Comparison of ENCODE assay signal across 6 cellular contexts in the genomic region with DNA sequence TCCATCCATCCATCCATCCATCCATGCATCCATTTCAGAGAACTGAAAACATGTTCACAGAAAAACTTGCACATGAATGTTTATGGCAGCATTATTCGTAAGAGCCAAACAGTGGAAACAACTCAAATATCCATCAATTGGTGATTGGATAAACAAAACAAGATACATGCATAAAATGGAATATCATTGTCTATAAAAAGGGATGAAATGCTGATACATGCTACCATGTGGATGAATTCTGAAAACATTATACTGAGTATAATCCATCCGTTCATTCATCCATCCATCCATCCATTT.
DNase-seq lines count a peak whose midpoint lies in the region; ATAC-seq, FAIRE-seq and TF ChIP-seq lines count a peak whose summit lies in the region.
"Not testable (repeated sequence)": the region's sequence is repeated elsewhere in the genome, so short reads cannot be mapped to it uniquely, and the experiment has no call there.

No MANE protein-coding gene starts in this region.

- H3K4me3 ChIP-seq in A549; HEK293 (ENCODE audit: low read depth, low read length); IMR-90 (ENCODE audit: insufficient read depth, low read depth, low read length); bronchial epithelial cell (ENCODE audit: low read depth, low read length); H1 (ENCODE audit: extremely low read depth in 1 of 4, insufficient read depth in 2 of 4, low read depth in 3 of 4, low read length in 4 of 4): not testable (repeated sequence)

- POLR2A ChIA-PET in A549 (lab: Yijun Ruan, JAX); HEK293 (lab: Yijun Ruan, JAX); IMR-90 (lab: Charles Lee; ENCODE audit: unreplicated experiment); H1 (lab: Charles Lee; ENCODE audit: partially characterized antibody): not testable (repeated sequence)

- H4K20me1 ChIP-seq in IMR-90 (ENCODE audit: insufficient read depth, low read length); H1 (replicated peaks in 1 of 2; ENCODE audit: control insufficient read depth in 1 of 2, insufficient read depth in 2 of 2, low read length in 2 of 2): not testable (repeated sequence)

- H3K23me2 ChIP-seq in H1 (ENCODE audit: low read depth, low read length), result not testable (repeated sequence)

- not testable (repeated sequence) for H4K5ac ChIP-seq in IMR-90 (ENCODE audit: low read depth, low read length); H1 (ENCODE audit: insufficient read length, low read depth, low read length)

- H3K14ac ChIP-seq in IMR-90 (replicated peaks; ENCODE audit: low read depth, low read length); H1 (ENCODE audit: insufficient read length): not testable (repeated sequence)

- H3K27ac ChIP-seq in A549; HEK293 (ENCODE audit: extremely low read depth, low read depth, low read length); IMR-90 (ENCODE audit: insufficient read depth, low read length); H1 (ENCODE audit: low read depth, low read length): not testable (repeated sequence)

- H2BK15ac ChIP-seq in IMR-90 (ENCODE audit: low read depth, low read length); H1 (ENCODE audit: low read length): not testable (repeated sequence)

- H4K8ac ChIP-seq in IMR-90 (ENCODE audit: low read depth in 2 of 2, low read length in 2 of 2); H1 (ENCODE audit: extremely low read depth, insufficient read depth, low read length): not testable (repeated sequence)

- not testable (repeated sequence) for H2AK5ac ChIP-seq in IMR-90 (ENCODE audit: low read depth, low read length); H1 (ENCODE audit: low read depth, low read length)

- not testable (repeated sequence) for H3K4ac ChIP-seq in IMR-90 (ENCODE audit: low read depth, low read length); H1 (replicated peaks; ENCODE audit: insufficient read length, low read depth, low read length)

- DNase-seq in A549 (ENCODE audit: low read depth in 1 of 2, low spot score in 1 of 2); GM18507 (ENCODE audit: extremely low spot score, insufficient read length, low read depth); IMR-90; bronchial epithelial cell (ENCODE audit: low read depth); H1 (ENCODE audit: low read depth in 1 of 2, low spot score in 2 of 2): not testable (repeated sequence)

- not testable (repeated sequence) for TF ChIP-seq CTCF in A549 (IDR thresholded peaks at IDR 0.05); HEK293 (tag by site-specific recombination; IDR thresholded peaks at IDR 0.05); IMR-90 (conservative IDR thresholded peaks at IDR 0.05; ENCODE audit: low read depth, low read length); bronchial epithelial cell (IDR thresholded peaks at IDR 0.05; ENCODE audit: insufficient read depth, low read length, severe bottlenecking); H1 (IDR thresholded peaks at IDR 0.05; ENCODE audit: control extremely low read depth in 1 of 3, insufficient read depth in 1 of 3, low read depth in 1 of 3, low read length in 3 of 3)

- in situ Hi-C loops in IMR-90 (cut with MboI; ENCODE audit: low sequenced_read_pairs), result not testable (repeated sequence)

- H2BK20ac ChIP-seq in IMR-90 (ENCODE audit: low read depth, low read length); H1 (ENCODE audit: low read length): not testable (repeated sequence)

- not testable (repeated sequence) for H2BK12ac ChIP-seq in H1 (ENCODE audit: low read depth, low read length)

- 89% methylated on average over 2 of the region's 2 CpGs for WGBS in A549 (ENCODE audit: missing lambda C conversion rate)
- no CpG with 5 or more reads among the region's 2 CpGs for WGBS in IMR-90 (ENCODE audit: extremely low coverage in 2 of 2, insufficient read length in 1 of 2), 2 experiments
- 93% methylated on average over 2 of the region's 2 CpGs; no CpG with 5 or more reads in 1 of the 2 experiments for WGBS in H1 (ENCODE audit: extremely low coverage in 1 of 2, insufficient coverage in 1 of 2, insufficient read length in 1 of 2, insufficient replicate concordance in 2 of 2, low coverage in 1 of 2, low lambda C conversion rate in 2 of 2, missing lambda C conversion rate in 1 of 2), 2 experiments

- H3K56ac ChIP-seq in IMR-90 (ENCODE audit: extremely low read depth, insufficient read depth, low read length), result not testable (repeated sequence)
- peak overlapping the region; percentile 95 for H3K56ac ChIP-seq in H1 (replicated peaks; ENCODE audit: insufficient read length, low read depth, low read length)

- not testable (repeated sequence) for H3K27me3 ChIP-seq in IMR-90 (ENCODE audit: control insufficient read depth, insufficient read depth, low read length); bronchial epithelial cell (ENCODE audit: control insufficient read depth, insufficient read depth, low read length); H1 (replicated peaks in 1 of 4; ENCODE audit: control insufficient read depth in 3 of 4, extremely low read depth in 1 of 4, insufficient read depth in 3 of 4, low read length in 3 of 4)

- not testable (repeated sequence) for H3K18ac ChIP-seq in IMR-90 (ENCODE audit: low read depth, low read length); H1 (ENCODE audit: extremely low read depth, low read length)

- H3K79me2 ChIP-seq in H1 (ENCODE audit: control insufficient read depth in 1 of 2, insufficient read depth in 2 of 2, low read length in 2 of 2), result not testable (repeated sequence)

- FAIRE-seq in A549 (lab: Jason Lieb, UNC) (peak; percentile 51), GM18507 (lab: Jason Lieb, UNC) (peak; percentile 29), bronchial epithelial cell (lab: Jason Lieb, UNC) (peak; percentile 76)
- not testable (repeated sequence) for FAIRE-seq in H1 (lab: Jason Lieb, UNC)

- peak overlapping the region; percentile 62 for H2BK5ac ChIP-seq in IMR-90 (ENCODE audit: low read depth, low read length, poor library complexity, severe bottlenecking)
- not testable (repeated sequence) for H2BK5ac ChIP-seq in H1 (ENCODE audit: low read depth, low read length)

- ATAC-seq in A549; IMR-90 (ENCODE audit: low read depth): not testable (repeated sequence)

- H3K9me3 ChIP-seq in A549; HEK293 (ENCODE audit: control insufficient read depth, insufficient read depth, low read depth, low read length); IMR-90 (ENCODE audit: control insufficient read depth, insufficient read depth, low read length); H1 (ENCODE audit: insufficient read depth in 2 of 2, low read depth in 1 of 2, low read length in 1 of 2): not testable (repeated sequence)

- BruUV-seq in IMR-90 (replicated peaks; lab: Mats Ljungman, UMichigan), result not testable (repeated sequence)

- TF ChIP-seq POLR2A in A549 (IDR thresholded peaks at IDR 0.05; ENCODE audit: low read length); IMR-90 (IDR thresholded peaks at IDR 0.05; ENCODE audit: low read depth, low read length); H1 (IDR thresholded peaks at IDR 0.05; ENCODE audit: control extremely low read depth in 1 of 2, low read depth in 2 of 2, low read length in 2 of 2): not testable (repeated sequence)

- not testable (repeated sequence) for H3K9ac ChIP-seq in IMR-90 (ENCODE audit: low read depth, low read length); H1 (replicated peaks in 1 of 4; ENCODE audit: extremely low read depth in 1 of 4, low read depth in 3 of 4, low read length in 3 of 4)

- H2AK9ac ChIP-seq in IMR-90 (replicated peaks; ENCODE audit: low read depth, low read length, poor library complexity), result not testable (repeated sequence)

- peaks cover 21% of the 10 kb centered on the region for H3K4me1 ChIP-seq in A549
- not testable (repeated sequence) for H3K4me1 ChIP-seq in HEK293 (ENCODE audit: control insufficient read depth, insufficient read depth, low read length); IMR-90 (ENCODE audit: control insufficient read depth, insufficient read depth, low read length); H1 (replicated peaks in 1 of 4; ENCODE audit: control insufficient read depth in 3 of 4, insufficient read depth in 4 of 4, low read length in 3 of 4)

- H3K23ac ChIP-seq in IMR-90 (ENCODE audit: low read depth, low read length); H1 (ENCODE audit: insufficient read length): not testable (repeated sequence)

- H3K4me2 ChIP-seq in A549; IMR-90 (ENCODE audit: low read depth, low read length); H1 (ENCODE audit: insufficient read depth in 1 of 2, low read depth in 2 of 2, low read length in 2 of 2): not testable (repeated sequence)

- H2BK120ac ChIP-seq in IMR-90 (ENCODE audit: low read depth, low read length); H1 (replicated peaks; ENCODE audit: low read depth, low read length): not testable (repeated sequence)

- intact Hi-C loops in IMR-90 (cut with micrococcal nuclease), result not testable (repeated sequence)

- not testable (repeated sequence) for TF ChIP-seq EP300 in A549 (IDR thresholded peaks at IDR 0.05); H1 (IDR thresholded peaks at IDR 0.05; ENCODE audit: borderline replicate concordance in 1 of 2, low read depth in 2 of 2, low read length in 2 of 2)

- not testable (repeated sequence) for H3K9me1 ChIP-seq in IMR-90 (ENCODE audit: insufficient read depth, low read length)

- dilution Hi-C loops in IMR-90 (cut with HindIII; ENCODE audit: low sequenced_read_pairs, unreplicated experiment), result not testable (repeated sequence)

- not testable (repeated sequence) for H4K91ac ChIP-seq in IMR-90 (ENCODE audit: insufficient read depth, low read depth, low read length); H1 (replicated peaks; ENCODE audit: insufficient read length, low read length)

- not testable (repeated sequence) for TF ChIP-seq RAD21 in A549 (conservative IDR thresholded peaks at IDR 0.05 in 1 of 2, IDR thresholded peaks at IDR 0.05 in 1 of 2); IMR-90 (IDR thresholded peaks at IDR 0.05; ENCODE audit: low read length); H1 (IDR thresholded peaks at IDR 0.05 in 1 of 2, conservative IDR thresholded peaks at IDR 0.05 in 1 of 2; ENCODE audit: low read depth in 2 of 2, low read length in 2 of 2)

- H2AFZ ChIP-seq in IMR-90 (replicated peaks; ENCODE audit: low read length, poor library complexity); H1 (ENCODE audit: low read length): not testable (repeated sequence)

- H3K36me3 ChIP-seq in HEK293 (ENCODE audit: control insufficient read depth in 2 of 2, insufficient read depth in 1 of 2, low read length in 2 of 2); IMR-90 (ENCODE audit: control insufficient read depth, insufficient read depth, low read length); bronchial epithelial cell (ENCODE audit: control insufficient read depth, insufficient read depth, low read length); H1 (ENCODE audit: control insufficient read depth in 2 of 4, insufficient read depth in 4 of 4, low read length in 3 of 4): not testable (repeated sequence)

- not testable (repeated sequence) for H3K79me1 ChIP-seq in IMR-90 (ENCODE audit: low read depth in 1 of 2, low read length in 2 of 2); H1 (ENCODE audit: low read depth, low read length)

- CTCF ChIA-PET in A549 (lab: Yijun Ruan, JAX); HEK293 (lab: Yijun Ruan, JAX); IMR-90 (lab: Yijun Ruan, JAX); H1 (lab: Charles Lee; ENCODE audit: partially characterized antibody): not testable (repeated sequence)
